Comparison of ENCODE assay signal across 1 cellular context in the genomic region with DNA sequence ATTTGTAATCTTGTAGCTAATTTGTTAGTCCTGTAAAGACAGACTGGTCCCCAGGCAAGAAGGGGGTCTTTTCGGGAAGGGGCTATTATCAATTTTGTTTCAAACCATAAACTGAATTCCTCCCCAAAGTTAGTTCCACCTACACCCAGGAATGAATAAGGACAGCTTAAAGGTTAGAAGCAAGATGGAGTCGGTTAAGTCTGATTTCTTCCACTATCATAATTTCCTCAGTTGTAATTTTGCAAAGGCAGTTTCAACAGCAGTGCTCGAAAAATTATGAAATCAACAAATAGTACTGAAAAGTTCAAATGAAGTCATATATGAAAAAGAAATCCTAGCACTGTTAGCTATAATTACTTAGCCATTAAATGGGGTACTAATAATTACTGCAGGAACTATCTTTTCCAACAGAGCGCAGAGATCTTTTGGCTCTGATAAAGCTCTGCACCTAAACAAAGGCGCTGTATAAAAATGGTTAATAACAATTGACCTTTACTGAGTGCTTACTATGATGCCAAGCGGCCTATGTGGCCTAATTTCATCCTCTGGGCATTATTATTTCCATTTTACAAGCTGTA.
TF ChIP-seq lines count a peak whose summit lies in the region.

No MANE protein-coding gene starts in this region.

TF ChIP-seq in HEK293, 187 proteins besides CTCF, POLR2A, EP300 and RAD21 (continued from another document):
- TF ChIP-seq, protein P1, sequence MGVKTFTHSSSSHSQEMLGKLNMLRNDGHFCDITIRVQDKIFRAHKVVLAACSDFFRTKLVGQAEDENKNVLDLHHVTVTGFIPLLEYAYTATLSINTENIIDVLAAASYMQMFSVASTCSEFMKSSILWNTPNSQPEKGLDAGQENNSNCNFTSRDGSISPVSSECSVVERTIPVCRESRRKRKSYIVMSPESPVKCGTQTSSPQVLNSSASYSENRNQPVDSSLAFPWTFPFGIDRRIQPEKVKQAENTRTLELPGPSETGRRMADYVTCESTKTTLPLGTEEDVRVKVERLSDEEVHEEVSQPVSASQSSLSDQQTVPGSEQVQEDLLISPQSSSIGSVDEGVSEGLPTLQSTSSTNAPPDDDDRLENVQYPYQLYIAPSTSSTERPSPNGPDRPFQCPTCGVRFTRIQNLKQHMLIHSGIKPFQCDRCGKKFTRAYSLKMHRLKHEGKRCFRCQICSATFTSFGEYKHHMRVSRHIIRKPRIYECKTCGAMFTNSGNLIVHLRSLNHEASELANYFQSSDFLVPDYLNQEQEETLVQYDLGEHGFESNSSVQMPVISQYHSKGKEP (tag by site-specific recombination; IDR thresholded peaks at IDR 0.05) = no peak
- TF ChIP-seq PRDM6 (tag by site-specific recombination; IDR thresholded peaks at IDR 0.05) (no peak), ZNF561 (tag by site-specific recombination; IDR thresholded peaks at IDR 0.05; ENCODE audit: borderline replicate concordance) (no peak)
- TF ChIP-seq, protein P2, sequence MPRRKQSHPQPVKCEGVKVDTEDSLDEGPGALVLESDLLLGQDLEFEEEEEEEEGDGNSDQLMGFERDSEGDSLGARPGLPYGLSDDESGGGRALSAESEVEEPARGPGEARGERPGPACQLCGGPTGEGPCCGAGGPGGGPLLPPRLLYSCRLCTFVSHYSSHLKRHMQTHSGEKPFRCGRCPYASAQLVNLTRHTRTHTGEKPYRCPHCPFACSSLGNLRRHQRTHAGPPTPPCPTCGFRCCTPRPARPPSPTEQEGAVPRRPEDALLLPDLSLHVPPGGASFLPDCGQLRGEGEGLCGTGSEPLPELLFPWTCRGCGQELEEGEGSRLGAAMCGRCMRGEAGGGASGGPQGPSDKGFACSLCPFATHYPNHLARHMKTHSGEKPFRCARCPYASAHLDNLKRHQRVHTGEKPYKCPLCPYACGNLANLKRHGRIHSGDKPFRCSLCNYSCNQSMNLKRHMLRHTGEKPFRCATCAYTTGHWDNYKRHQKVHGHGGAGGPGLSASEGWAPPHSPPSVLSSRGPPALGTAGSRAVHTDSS (tag by site-specific recombination; IDR thresholded peaks at IDR 0.05) = no peak
